14 cellular contexts compared by ENCODE assay signal in genomic region chr11:26730711-26731460, GRCh38. TPM values are rescaled to one million over a fixed set of nuclear protein-coding genes. Genes with fewer than 3 reads are reported as not detected.
DNase-seq lines count a peak whose midpoint lies in the region; ATAC-seq, FAIRE-seq and TF ChIP-seq lines count a peak whose summit lies in the region.
"Had no signal": no experiment of that assay in that cellular context is flagged by ENCODE, and none has a peak within 500 bp of the region (broad histone marks: within the 10 kb centered on the region; RNA-seq: fewer than 3 reads in every experiment).

No MANE protein-coding gene starts in this region.

- DNase-seq in left cardiac atrium: no peak
- DNase-seq in Right ventricle myocardium inferior (ENCODE audit: missing footprints): no peak
- peak in 22 of 42 donors; percentile 3 to 68 (median 24) for DNase-seq in head of caudate nucleus
- DNase-seq in urothelium cell line (ENCODE audit: low spot score): peak; percentile 18
- DNase-seq in effector memory CD8-positive, alpha-beta T cell: no peak
- DNase-seq in NCI-H1436 treated with DMSO at 0.1 percent for 48 hours (lab: John Stamatoyannopoulos, UW): no peak
- DNase-seq: activated CD4-positive, alpha-beta T cell treated with anti-CD3 and anti-CD28 coated beads for 4 hours; uterus had no signal

- no peaks in the 10 kb centered on the region for H3K4me1 Mint-ChIP-seq in effector memory CD8-positive, alpha-beta T cell (ENCODE audit: low read depth in 2 of 2)

- no peak overlapping the region for H3K4me3 Mint-ChIP-seq in effector memory CD8-positive, alpha-beta T cell
- H3K4me3 Mint-ChIP-seq: activated T-helper 1 cell treated with anti-CD3 and anti-CD28 coated beads, Interleukin-12 subunit alpha, Interleukin-12 subunit beta, Interleukin-2, Interleukin-4 antibody, amounts not matched to agents 30 ng/mL and 10 ng/mL and 1 ng/mL, durations not matched to agents 14 hours and 24 hours and 36 hours had no signal

- ATAC-seq in left cardiac atrium (peak; percentile 72 to 82), Right ventricle myocardium inferior (no peak), SK-N-SH treated with all-trans-retinoic acid at 6 μM for 48 hours (peak; percentile 60; the same call in 2 of the 3 replicates), HG03354 (IDR thresholded peaks at IDR 0.05; ENCODE audit: poor library complexity, severe bottlenecking, unreplicated experiment) (no peak)
- ATAC-seq in effector memory CD8-positive, alpha-beta T cell (replicated peaks): no peak

- FAIRE-seq in urothelium cell line (lab: Jason Lieb, UNC): no peak

- H3K27ac Mint-ChIP-seq in effector memory CD8-positive, alpha-beta T cell: no peak overlapping the region
- H3K27ac Mint-ChIP-seq: activated T-helper 1 cell treated with anti-CD3 and anti-CD28 coated beads, Interleukin-12 subunit alpha, Interleukin-12 subunit beta, Interleukin-2, Interleukin-4 antibody, amounts not matched to agents 30 ng/mL and 10 ng/mL and 1 ng/mL, durations not matched to agents 14 hours and 24 hours and 36 hours had no signal

- peaks cover 7 to 18% of the 10 kb centered on the region in 2 donors for H3K9me3 Mint-ChIP-seq in effector memory CD8-positive, alpha-beta T cell

- no peaks in the 10 kb centered on the region for H3K36me3 Mint-ChIP-seq in effector memory CD8-positive, alpha-beta T cell (ENCODE audit: insufficient read depth)

- intact Hi-C loops in left cardiac atrium (cut with DNase I): no loop called here
- intact Hi-C loops in Right ventricle myocardium inferior (cut with DNase I): no loop called here
- intact Hi-C loops in head of caudate nucleus (cut with DNase I): no loop called here

- H3K27me3 Mint-ChIP-seq in effector memory CD8-positive, alpha-beta T cell: no peaks in the 10 kb centered on the region

TF ChIP-seq in SK-N-SH treated with all-trans-retinoic acid at 6 μM for 48 hours, 23 proteins besides CTCF, POLR2A, EP300 and RAD21:
- TF ChIP-seq ZC3H10 (CRISPR knock-in tag; IDR thresholded peaks at IDR 0.05) (no peak), TCF4 (CRISPR knock-in tag; IDR thresholded peaks at IDR 0.05; ENCODE audit: borderline replicate concordance) (0 out of 2 replicates have a peak, but pooled peaks have one; percentile 9), ZNF565 (CRISPR knock-in tag; conservative IDR thresholded peaks at IDR 0.05; ENCODE audit: low read depth) (no peak), ARNTL (CRISPR knock-in tag; IDR thresholded peaks at IDR 0.05; ENCODE audit: borderline replicate concordance, low read depth) (no peak), ZNF70 (CRISPR knock-in tag; IDR thresholded peaks at IDR 0.05) (no peak), CREB5 (CRISPR knock-in tag; IDR thresholded peaks at IDR 0.05; ENCODE audit: low read depth) (peak; percentile 75; the same call in 1 of the 2 replicates), ZNF8 (CRISPR knock-in tag; IDR thresholded peaks at IDR 0.05) (no peak), PATZ1 (CRISPR knock-in tag; IDR thresholded peaks at IDR 0.05; ENCODE audit: borderline replicate concordance) (no peak)

RNA-seq across cellular contexts. Expression of gene SLC5A12, which starts 9.0 kb away (rescaled TPM):
- total RNA-seq in left cardiac atrium (1 to 10 TPM in 1 of 2 donors, under 1 TPM in 1; 0.38 to 6.1 TPM), Right ventricle myocardium inferior (not detected)
- total RNA-seq: activated T-helper 1 cell treated with anti-CD3 and anti-CD28 coated beads, Interleukin-12 subunit alpha, Interleukin-12 subunit beta, Interleukin-2, Interleukin-4 antibody, amounts not matched to agents 30 ng/mL and 10 ng/mL and 1 ng/mL, durations not matched to agents 14 hours and 24 hours and 36 hours; ascending aorta; mononuclear cell; T-helper 1 cell treated with Interleukin-12 subunit alpha and Interleukin-12 subunit beta and Interleukin-4 antibody, amounts not matched to agents 30 ng/mL and 1 ng/mL, for 36 hours had no signal

Comparison
In these comparisons a context has a peak if more than half of its experiments do, and no peak if none do; other contexts are left out.
1. ATAC-seq: peak in left cardiac atrium (2 of 2) and SK-N-SH treated with all-trans-retinoic acid at 6 μM for 48 hours (single experiment); none in Right ventricle myocardium inferior (single experiment), HG03354 (single experiment) and effector memory CD8-positive, alpha-beta T cell (single experiment).
2. DNase-seq: peak in head of caudate nucleus (22 of 42) and urothelium cell line (single experiment); none in left cardiac atrium (single experiment), Right ventricle myocardium inferior (single experiment), effector memory CD8-positive, alpha-beta T cell (0 of 3) and NCI-H1436 treated with DMSO at 0.1 percent for 48 hours (single experiment).